ENCODE assay signal across 31 cellular contexts in the genomic region with DNA sequence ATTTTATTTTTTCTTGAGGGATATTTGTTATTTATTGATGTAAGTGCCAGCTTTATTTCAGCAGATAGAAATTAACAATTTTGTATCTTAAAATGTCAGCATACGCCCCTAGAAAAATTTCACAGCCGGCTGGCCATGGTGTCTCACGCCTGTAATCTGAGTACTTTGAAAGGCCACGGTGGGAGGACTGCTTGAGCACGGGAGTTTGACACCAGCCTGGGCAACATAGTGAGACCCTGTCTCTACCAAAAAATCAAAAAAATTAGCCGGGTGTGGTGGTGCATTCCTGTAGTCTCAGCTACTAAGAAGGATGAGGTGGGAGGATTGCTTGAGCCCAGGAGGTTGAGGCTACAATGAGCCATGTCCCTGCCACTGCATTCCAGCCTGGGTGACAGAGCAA. TPM values are rescaled to one million over a fixed set of nuclear protein-coding genes. Genes with fewer than 3 reads are reported as not detected.
A peak's percentile ranks its signal among the peaks of the same experiment; 100 is the strongest.
DNase-seq lines count a peak whose midpoint lies in the region; ATAC-seq and TF ChIP-seq lines count a peak whose summit lies in the region.
"Had no signal": no experiment of that assay in that cellular context is flagged by ENCODE, and none has a peak within 500 bp of the region (broad histone marks: within the 10 kb centered on the region; RNA-seq: fewer than 3 reads in every experiment).

No MANE protein-coding gene starts in this region.

- H3K4me3 Mint-ChIP-seq in activated naive CD8-positive, alpha-beta T cell: no peak overlapping the region
- no peak overlapping the region for H3K4me3 Mint-ChIP-seq in activated naive CD8-positive, alpha-beta T cell treated with anti-CD3 and anti-CD28 coated beads, Interleukin-2, amount 50 U/mL, for 24 hours
- no peak overlapping the region for H3K4me3 Mint-ChIP-seq in T-cell
- no peak overlapping the region for H3K4me3 Mint-ChIP-seq in mesothelial cell of epicardium
- H3K4me3 Mint-ChIP-seq in effector memory CD8-positive, alpha-beta T cell: no peak overlapping the region
- H3K4me3 Mint-ChIP-seq: central memory CD8-positive, alpha-beta T cell had no signal

- intact Hi-C loops in Right ventricle myocardium inferior (cut with DNase I): no loop called here

- no peak overlapping the region for H3K27ac ChIP-seq in caudate nucleus (ENCODE audit: low read depth, low read length)
- H3K27ac ChIP-seq: PC-9, upper lobe of right lung had no signal

- no peaks in the 10 kb centered on the region for H3K9me3 Mint-ChIP-seq in activated naive CD8-positive, alpha-beta T cell (ENCODE audit: low read depth)
- no peaks in the 10 kb centered on the region for H3K9me3 Mint-ChIP-seq in activated naive CD8-positive, alpha-beta T cell treated with anti-CD3 and anti-CD28 coated beads, Interleukin-2, amount 50 U/mL, for 24 hours
- H3K9me3 Mint-ChIP-seq in T-cell (no peaks in the 10 kb centered on the region), mesothelial cell of epicardium (no peaks in the 10 kb centered on the region)
- H3K9me3 Mint-ChIP-seq in effector memory CD8-positive, alpha-beta T cell: no peaks in the 10 kb centered on the region
- H3K9me3 Mint-ChIP-seq: central memory CD8-positive, alpha-beta T cell; naive thymus-derived CD8-positive, alpha-beta T cell had no signal

- no peak for DNase-seq in activated naive CD8-positive, alpha-beta T cell treated with anti-CD3 and anti-CD28 coated beads, Interleukin-2, amount 50 U/mL, for 24 hours
- no peak for DNase-seq in T-cell
- no peak for DNase-seq in mesothelial cell of epicardium (ENCODE audit: low spot score in 2 of 2, unreplicated experiment in 2 of 2)
- no peak for DNase-seq in effector memory CD8-positive, alpha-beta T cell
- DNase-seq in caudate nucleus (lab: John Stamatoyannopoulos, UW): no peak
- no peak for DNase-seq in Right ventricle myocardium inferior (ENCODE audit: missing footprints)
- DNase-seq: activated CD4-positive, alpha-beta T cell treated with anti-CD3 and anti-CD28 coated beads, Interleukin-2, amount 50 U/mL, for 48 hours; activated naive CD4-positive, alpha-beta T cell; activated T-cell treated with anti-CD3 and anti-CD28 coated beads, Interleukin-2, amount 50 U/mL, for 48 hours; DMS153; erythroblast; glutamatergic neuron; HCEC 1CT; left ventricle myocardium superior; midbrain; naive thymus-derived CD8-positive, alpha-beta T cell; NCI-H1436 treated with DMSO at 0.1 percent for 48 hours; NCI-H2081 treated with DMSO at 0.1 percent for 48 hours; NCI-H2227 treated with DMSO at 0.1 percent for 48 hours; NCI-H526; NK-92 treated with Interleukin-12 subunit alpha and Interleukin-12 subunit beta, amount 100 ng/mL, for 24 hours; nucleus accumbens; SHP77; stimulated activated CD4-positive, alpha-beta T cell treated with anti-CD3 and anti-CD28 coated beads, Interleukin-4, amount 100 ng/mL, for 24 hours; substantia nigra; T1000; upper lobe of right lung had no signal

- peaks cover 63% of the 10 kb centered on the region for H3K4me1 Mint-ChIP-seq in activated naive CD8-positive, alpha-beta T cell (ENCODE audit: low read depth)
- H3K4me1 Mint-ChIP-seq in activated naive CD8-positive, alpha-beta T cell treated with anti-CD3 and anti-CD28 coated beads, Interleukin-2, amount 50 U/mL, for 24 hours: peaks cover 61% of the 10 kb centered on the region
- peaks cover 59 to 73% (median 63%) of the 10 kb centered on the region in 3 donors for H3K4me1 Mint-ChIP-seq in T-cell
- no peaks in the 10 kb centered on the region for H3K4me1 Mint-ChIP-seq in mesothelial cell of epicardium
- H3K4me1 Mint-ChIP-seq in effector memory CD8-positive, alpha-beta T cell (ENCODE audit: low read depth in 2 of 2): peaks cover 29 to 35% of the 10 kb centered on the region in 2 donors

- no peak for ATAC-seq in activated naive CD8-positive, alpha-beta T cell treated with anti-CD3 and anti-CD28 coated beads, Interleukin-2, amount 50 U/mL, for 24 hours
- ATAC-seq in T-cell (replicated peaks in 1 of 4) (no peak), HG03045 (IDR thresholded peaks at IDR 0.05; ENCODE audit: unreplicated experiment) (no peak), Right ventricle myocardium inferior (no peak)
- no peak for ATAC-seq in effector memory CD8-positive, alpha-beta T cell (replicated peaks)
- ATAC-seq: naive thymus-derived CD8-positive, alpha-beta T cell; upper lobe of right lung had no signal

- no peak for TF ChIP-seq CTCF in mesothelial cell of epicardium (IDR thresholded peaks at IDR 0.05; ENCODE audit: unreplicated experiment)

- POLR2A ChIA-PET in T-cell (lab: Charles Lee): no interaction called here

- peak overlapping the region; percentile 74 for H3K27ac Mint-ChIP-seq in activated naive CD8-positive, alpha-beta T cell
- no peak overlapping the region for H3K27ac Mint-ChIP-seq in activated naive CD8-positive, alpha-beta T cell treated with anti-CD3 and anti-CD28 coated beads, Interleukin-2, amount 50 U/mL, for 24 hours
- peak overlapping the region; percentile 34 to 36 for H3K27ac Mint-ChIP-seq in T-cell
- H3K27ac Mint-ChIP-seq in mesothelial cell of epicardium: peak overlapping the region; percentile 43
- H3K27ac Mint-ChIP-seq in effector memory CD8-positive, alpha-beta T cell: peak overlapping the region in 1 of 2 donors; percentile 62

- H3K36me3 Mint-ChIP-seq in activated naive CD8-positive, alpha-beta T cell: no peaks in the 10 kb centered on the region
- peaks cover 31% of the 10 kb centered on the region for H3K36me3 Mint-ChIP-seq in activated naive CD8-positive, alpha-beta T cell treated with anti-CD3 and anti-CD28 coated beads, Interleukin-2, amount 50 U/mL, for 24 hours (ENCODE audit: low read depth)
- H3K36me3 Mint-ChIP-seq in T-cell (peaks cover 5% of the 10 kb centered on the region), mesothelial cell of epicardium (peaks cover 18% of the 10 kb centered on the region)
- peaks cover 20% of the 10 kb centered on the region for H3K36me3 Mint-ChIP-seq in effector memory CD8-positive, alpha-beta T cell (ENCODE audit: insufficient read depth)

- no peaks in the 10 kb centered on the region for H3K27me3 Mint-ChIP-seq in activated naive CD8-positive, alpha-beta T cell
- no peaks in the 10 kb centered on the region for H3K27me3 Mint-ChIP-seq in activated naive CD8-positive, alpha-beta T cell treated with anti-CD3 and anti-CD28 coated beads, Interleukin-2, amount 50 U/mL, for 24 hours
- H3K27me3 Mint-ChIP-seq in T-cell (no peaks in the 10 kb centered on the region), mesothelial cell of epicardium (ENCODE audit: low read depth) (no peaks in the 10 kb centered on the region)
- no peaks in the 10 kb centered on the region for H3K27me3 Mint-ChIP-seq in effector memory CD8-positive, alpha-beta T cell
- H3K27me3 Mint-ChIP-seq: central memory CD8-positive, alpha-beta T cell; naive thymus-derived CD8-positive, alpha-beta T cell had no signal

- CTCF ChIA-PET in T-cell (lab: Charles Lee): no interaction called here

RNA-seq across cellular contexts. Expression of a gene that starts 14.1 kb away (rescaled TPM):
- total RNA-seq in T-cell: 100 to 1,000 TPM; 155 to 196 (median 166) TPM
- total RNA-seq in mesothelial cell of epicardium: 433 to 438 TPM (median 435 TPM) in 3 replicates
- total RNA-seq in Right ventricle myocardium inferior: 121 TPM
